In genomic region chr9:130182090-130182909, GRCh38 we compare ENCODE assay signal across 15 cellular contexts. TPM values are rescaled to one million over a fixed set of nuclear protein-coding genes. Genes with fewer than 3 reads are reported as not detected.
DNase-seq lines count a peak whose midpoint lies in the region; ATAC-seq and TF ChIP-seq lines count a peak whose summit lies in the region.
"Had no signal": no experiment of that assay in that cellular context is flagged by ENCODE, and none has a peak within 500 bp of the region (broad histone marks: within the 10 kb centered on the region; RNA-seq: fewer than 3 reads in every experiment).

No MANE protein-coding gene starts in this region.

- intact Hi-C loops in mucosa of descending colon (cut with DNase I, micrococcal nuclease) (no loop called here), uterus (cut with DNase I; ENCODE audit: low total_unique reads) (no loop called here)

- H3K27ac ChIP-seq in brain microvascular endothelial cell (no peak overlapping the region), uterus (peak overlapping the region; percentile 93 to 95)
- H3K27ac ChIP-seq: 22Rv1, gastrocnemius medialis, psoas muscle had no signal

- peak; percentile 51 for DNase-seq in DMS 273 (lab: John Stamatoyannopoulos, UW; ENCODE audit: unreplicated experiment)
- DNase-seq in DMS 273 treated with DMSO at 0.1 percent for 48 hours (lab: John Stamatoyannopoulos, UW), result no peak
- no peak for DNase-seq in brain microvascular endothelial cell
- DNase-seq in mucosa of descending colon, result peak in 2 of 3 donors; percentile 41 to 60
- DNase-seq in uterus, result no peak
- DNase-seq in activated CD4-positive, CD25-positive, alpha-beta regulatory T cell treated with anti-CD3 and anti-CD28 coated beads, Interleukin-2, amount 50 U/mL, for 72 hours, result no peak
- no peak for DNase-seq in 8988T
- DNase-seq: activated B cell treated with CpG ODN at 0.5 μM for 24 hours; activated CD8-positive, alpha-beta memory T cell treated with anti-CD3 and anti-CD28 coated beads, Interleukin-2, amount 50 U/mL, for 48 hours; activated naive CD8-positive, alpha-beta T cell treated with anti-CD3 and anti-CD28 coated beads, Interleukin-2, amount 10 ng/mL, durations not matched to agents 7 days and 5 days; gastrocnemius medialis; NCI-H2029 treated with DMSO at 0.1 percent for 48 hours; psoas muscle had no signal

- H3K27me3 ChIP-seq in brain microvascular endothelial cell (replicated peaks), result no peaks in the 10 kb centered on the region
- H3K27me3 ChIP-seq in uterus, result no peaks in the 10 kb centered on the region
- H3K27me3 ChIP-seq: gastrocnemius medialis had no signal

- H3K4me3 ChIP-seq in brain microvascular endothelial cell (ENCODE audit: low read depth, low read length) (no peak overlapping the region), mucosa of descending colon (no peak overlapping the region), uterus (no peak overlapping the region)
- H3K4me3 ChIP-seq: gastrocnemius medialis, psoas muscle had no signal

- in situ Hi-C loops in brain microvascular endothelial cell (cut with HindIII; ENCODE audit: low pct_ligation_motif_present, low sequenced_read_pairs), result no loop called here

- ATAC-seq in mucosa of descending colon, result peak; percentile 4
- no peak for ATAC-seq in GM21515 (IDR thresholded peaks at IDR 0.05; ENCODE audit: unreplicated experiment)
- ATAC-seq: gastrocnemius medialis, psoas muscle had no signal

- peaks cover 11% of the 10 kb centered on the region for H3K4me1 ChIP-seq in mucosa of descending colon (ENCODE audit: low read depth)
- peaks cover 0 to 6% of the 10 kb centered on the region in 2 donors for H3K4me1 ChIP-seq in uterus
- H3K4me1 ChIP-seq: gastrocnemius medialis, psoas muscle had no signal

- TF ChIP-seq POLR2A in uterus (IDR thresholded peaks at IDR 0.05), result no peak

- H3K36me3 ChIP-seq in brain microvascular endothelial cell (replicated peaks) (no peaks in the 10 kb centered on the region), mucosa of descending colon (ENCODE audit: low read depth) (no peaks in the 10 kb centered on the region), uterus (no peaks in the 10 kb centered on the region)
- H3K36me3 ChIP-seq: gastrocnemius medialis had no signal

- TF ChIP-seq CTCF in brain microvascular endothelial cell (IDR thresholded peaks at IDR 0.05; ENCODE audit: low read depth, low read length, missing control alignments) (peak; percentile 23), mucosa of descending colon (IDR thresholded peaks at IDR 0.05) (no peak), uterus (IDR thresholded peaks at IDR 0.05) (no peak)

- H3K9me3 ChIP-seq in mucosa of descending colon (no peaks in the 10 kb centered on the region), uterus (no peaks in the 10 kb centered on the region)
- H3K9me3 ChIP-seq: gastrocnemius medialis, psoas muscle had no signal

RNA-seq across cellular contexts. Expression of gene NCS1, which starts 10.1 kb away (rescaled TPM):
- total RNA-seq in mucosa of descending colon, result 100 to 1,000 TPM in 1 of 3 donors, 10 to 100 TPM in 1, 1 to 10 TPM in 1; 4.1 to 196 (median 10.7) TPM
- 10 to 100 TPM in 3 of 4 donors, 1 to 10 TPM in 1; 4.1 to 99.3 (median 39.0) TPM for total RNA-seq in uterus

Comparison
In these comparisons a context has a peak if more than half of its experiments do, and no peak if none do; other contexts are left out.
1. DNase-seq: peak in DMS 273 (single experiment) and mucosa of descending colon (2 of 3); none in DMS 273 treated with DMSO at 0.1 percent for 48 hours (single experiment), brain microvascular endothelial cell (single experiment), uterus (0 of 2), activated CD4-positive, CD25-positive, alpha-beta regulatory T cell treated with anti-CD3 and anti-CD28 coated beads, Interleukin-2, amount 50 U/mL, for 72 hours (single experiment) and 8988T (single experiment).